16 cellular contexts compared by ENCODE assay signal in genomic region chr1:25546193-25546592, GRCh38. TPM values are rescaled to one million over a fixed set of nuclear protein-coding genes. Genes with fewer than 3 reads are reported as not detected.
DNase-seq lines count a peak whose midpoint lies in the region; ATAC-seq, FAIRE-seq and TF ChIP-seq lines count a peak whose summit lies in the region.
"Had no signal": no experiment of that assay in that cellular context is flagged by ENCODE, and none has a peak within 500 bp of the region (broad histone marks: within the 10 kb centered on the region; RNA-seq: fewer than 3 reads in every experiment).

No MANE protein-coding gene starts in this region.

- H3K79me2 ChIP-seq in GM12878 (ENCODE audit: control insufficient read depth, insufficient read depth, low read length) = peaks cover 31% of the 10 kb centered on the region

- no peak for TF ChIP-seq EP300 in GM12878 (IDR thresholded peaks at IDR 0.05; ENCODE audit: borderline replicate concordance in 1 of 2, control insufficient read depth in 1 of 2, low read depth in 2 of 2, low read length in 2 of 2)

- POLR2A ChIA-PET in CD4-positive, alpha-beta T cell (lab: Charles Lee) = interaction anchor here (1.1 to 11.0 kb wide), 3 partner anchors 10 to 26 kb away, joined by 7 to 193 read pairs (median 10); no protein-coding TSS in a partner anchor
- POLR2A ChIA-PET in HEK293 (lab: Yijun Ruan, JAX) = interaction anchor here (0.8 kb wide), 1 partner anchor 26 kb away, joined by 3 read pairs; no protein-coding TSS in a partner anchor
- POLR2A ChIA-PET in GM12878 (lab: Charles Lee) = no interaction called here

- CTCF ChIA-PET in CD4-positive, alpha-beta T cell (lab: Charles Lee) = interaction anchor here (0.6 to 0.7 kb wide), 2 partner anchors 34 to 228 kb away, joined by 3 read pairs; no protein-coding TSS in a partner anchor
- CTCF ChIA-PET in HEK293 (lab: Yijun Ruan, JAX) (interaction anchor here (0.6 to 1.5 kb wide), 3 partner anchors 25 to 26 kb away, joined by 3 to 4 read pairs (median 4); no protein-coding TSS in a partner anchor), GM12878 (lab: Yijun Ruan, JAX) (interaction anchor here (0.9 to 2.1 kb wide), 3 partner anchors 8 to 95 kb away, joined by 3 to 10 read pairs (median 6); no protein-coding TSS in a partner anchor)

- H2AFZ ChIP-seq in GM12878 (ENCODE audit: control insufficient read depth, low read depth, low read length) = no peak overlapping the region

- TF ChIP-seq CTCF in CD4-positive, alpha-beta T cell (IDR thresholded peaks at IDR 0.05) = no peak
- no peak for TF ChIP-seq CTCF in HEK293 (tag by site-specific recombination; IDR thresholded peaks at IDR 0.05)
- no peak for TF ChIP-seq CTCF in GM12878 (IDR thresholded peaks at IDR 0.05 in 2 of 3, conservative IDR thresholded peaks at IDR 0.05 in 1 of 3; ENCODE audit: control insufficient read depth in 2 of 3, extremely low read depth in 1 of 3, insufficient read depth in 1 of 3, low read depth in 3 of 3, low read length in 3 of 3)
- no peak for TF ChIP-seq CTCF in psoas muscle (IDR thresholded peaks at IDR 0.05)

- 0 out of 2 replicates have a peak overlapping the region, but pooled peaks have one; percentile 31 for H3K4me2 ChIP-seq in GM12878 (ENCODE audit: control insufficient read depth, insufficient read depth)

- H3K4me1 ChIP-seq in HEK293 (ENCODE audit: control insufficient read depth, insufficient read depth, low read length) (peaks cover 8% of the 10 kb centered on the region; the same call in 1 of the 2 replicates), GM12878 (ENCODE audit: control insufficient read depth, insufficient read depth, low read length) (peaks cover 56% of the 10 kb centered on the region), psoas muscle (peaks cover 56% of the 10 kb centered on the region)

- H3K4me3 ChIP-seq in HEK293 (ENCODE audit: low read depth, low read length) (no peak overlapping the region), GM12878 (no peak overlapping the region), psoas muscle (no peak overlapping the region)

- FAIRE-seq in GM12878 (lab: Jason Lieb, UNC) = no peak
- FAIRE-seq: H1, RCC 7860 had no signal

- WGBS in GM12878 (ENCODE audit: insufficient coverage, insufficient replicate concordance, low lambda C conversion rate, missing lambda C conversion rate) = 47% methylated on average over 1 of the region's 1 CpG
- WGBS in psoas muscle, 3 donors = 85 to 94% (median 88%) methylated on average over 1 of the region's 1 CpG

- TF ChIP-seq POLR2A in GM12878 (IDR thresholded peaks at IDR 0.05; ENCODE audit: low read depth, low read length) = no peak

- H3K9me3 Mint-ChIP-seq in CD4-positive, alpha-beta T cell = no peaks in the 10 kb centered on the region

- peak overlapping the region; percentile 70 for H3K4me3 Mint-ChIP-seq in CD4-positive, alpha-beta T cell

- peak overlapping the region; percentile 87 for H3K27ac Mint-ChIP-seq in CD4-positive, alpha-beta T cell

- no peaks in the 10 kb centered on the region for H4K20me1 ChIP-seq in GM12878 (ENCODE audit: control insufficient read depth, insufficient read depth)

- H3K27ac ChIP-seq in CD4-positive, alpha-beta T cell (ENCODE audit: low read depth, low read length) = peak overlapping the region; percentile 60
- H3K27ac ChIP-seq in HEK293 (ENCODE audit: extremely low read depth, low read depth, low read length) (no peak overlapping the region), GM12878 (ENCODE audit: control insufficient read depth, insufficient read depth) (no peak overlapping the region), psoas muscle (peak overlapping the region; percentile 38)

- no peaks in the 10 kb centered on the region for H3K27me3 ChIP-seq in CD4-positive, alpha-beta T cell (ENCODE audit: control insufficient read depth, insufficient read depth, low read length)
- H3K27me3 ChIP-seq in GM12878 (replicated peaks in 1 of 2; ENCODE audit: control insufficient read depth in 2 of 2, insufficient read depth in 2 of 2, low read length in 1 of 2) = no peaks in the 10 kb centered on the region; a peak in 1 of 4 replicates
- no peaks in the 10 kb centered on the region for H3K27me3 ChIP-seq in psoas muscle (ENCODE audit: insufficient read depth in 3 of 3, low read length in 2 of 3)

- peaks cover 12% of the 10 kb centered on the region for H3K36me3 Mint-ChIP-seq in CD4-positive, alpha-beta T cell (ENCODE audit: low read depth)

- ATAC-seq in CD4-positive, alpha-beta T cell (ENCODE audit: poor library complexity) = no peak
- ATAC-seq in GM12878 (no peak), psoas muscle (no peak)

- no peaks in the 10 kb centered on the region for H3K9me3 ChIP-seq in CD4-positive, alpha-beta T cell (ENCODE audit: control insufficient read depth, low read length)
- H3K9me3 ChIP-seq in HEK293 (ENCODE audit: control insufficient read depth, insufficient read depth, low read depth, low read length) (no peaks in the 10 kb centered on the region), GM12878 (replicated peaks; ENCODE audit: control insufficient read depth, insufficient read depth, low read length) (no peaks in the 10 kb centered on the region; the same call in 2 of the 3 replicates), psoas muscle (no peaks in the 10 kb centered on the region)

- SMC1A ChIA-PET in GM12878 (lab: Charles Lee; ENCODE audit: uncharacterized antibody, unreplicated experiment) = no interaction called here

- no peak for TF ChIP-seq RAD21 in GM12878 (IDR thresholded peaks at IDR 0.05; ENCODE audit: insufficient read depth, low read depth, low read length)

- RAD21 ChIA-PET in GM12878 (lab: Charles Lee; ENCODE audit: unreplicated experiment) = interaction anchor here (1.1 kb wide), 1 partner anchor 9 kb away, joined by 3 read pairs; no protein-coding TSS in a partner anchor

- H3K36me3 ChIP-seq in HEK293 (ENCODE audit: control insufficient read depth in 2 of 2, insufficient read depth in 1 of 2, low read length in 2 of 2) (no peaks in the 10 kb centered on the region), GM12878 (ENCODE audit: control insufficient read depth in 2 of 2, insufficient read depth in 2 of 2, low read length in 1 of 2) (no peaks in the 10 kb centered on the region), psoas muscle (ENCODE audit: insufficient read depth in 1 of 2, low read depth in 1 of 2) (no peaks in the 10 kb centered on the region)

- no peak overlapping the region for H3K9ac ChIP-seq in GM12878 (ENCODE audit: control insufficient read depth, insufficient read depth, low read length)

- no peaks in the 10 kb centered on the region for H3K27me3 Mint-ChIP-seq in CD4-positive, alpha-beta T cell

- no TSS peak for BruUV-seq in GM12878 (replicated peaks; lab: Mats Ljungman, UMichigan)

- H3K4me1 Mint-ChIP-seq in CD4-positive, alpha-beta T cell (ENCODE audit: low read depth) = peaks cover 73% of the 10 kb centered on the region

- in situ Hi-C loops in GM12878 (cut with MboI) = no loop called here

- no peak for DNase-seq in CD4-positive, alpha-beta T cell
- DNase-seq in GM12878 (ENCODE audit: low read depth, low spot score) = no peak
- no peak for DNase-seq in psoas muscle
- DNase-seq in GOT3 (lab: John Stamatoyannopoulos, UW) = no peak
- no peak for DNase-seq in SW 1271 (lab: John Stamatoyannopoulos, UW)
- DNase-seq in stimulated activated CD4-positive, alpha-beta T cell treated with anti-CD3 and anti-CD28 coated beads, Interleukin-2, amount 100 ng/mL, for 48 hours = no peak
- DNase-seq: DND-41, GDM1, Kasumi-1, NCI-H1417, NCI-H2029, NCI-H2171 treated with DMSO at 0.1 percent for 48 hours, SIG-M5 had no signal

- intact Hi-C loops in CD4-positive, alpha-beta T cell (cut with DNase I, micrococcal nuclease) = no loop called here
- intact Hi-C loops in GM12878 (cut with micrococcal nuclease; ENCODE audit: unreplicated experiment) = loop anchor here (5.0 kb wide), 1 partner anchor 131 kb away; no protein-coding TSS in a partner anchor
- intact Hi-C loops in psoas muscle (cut with DNase I) = loop anchor here in 1 of 2 donors (5.0 kb wide), 1 partner anchor 251 kb away; no protein-coding TSS in a partner anchor

TF ChIP-seq in HEK293, 187 proteins besides CTCF, POLR2A, EP300 and RAD21:
- no peak for TF ChIP-seq ZNF501 (tag by site-specific recombination; IDR thresholded peaks at IDR 0.05)
- 0 out of 2 replicates have a peak, but pooled peaks have one; percentile 31 for TF ChIP-seq ZNF768 (tag by site-specific recombination; IDR thresholded peaks at IDR 0.05)

RNA-seq across cellular contexts. Expression of gene LDLRAP1, which starts 2.8 kb away (rescaled TPM):
- 10 to 100 TPM; 70.5 to 73.5 TPM for total RNA-seq in CD4-positive, alpha-beta T cell
- total RNA-seq in GM12878 (2013; cell fraction: nucleolus; rRNA removed) = 14.1 and 14.8 TPM in 2 replicates
- total RNA-seq in GM12878 (2014; rRNA removed) (14.4 and 18.0 TPM in 2 replicates), GM12878 (2014; rRNA removed; fragmentation: Illumina TruSeq; extraction: Trizol) (13.6 and 21.1 TPM in 2 replicates), GM12878 (2021) (32.5 and 37.6 TPM in 2 replicates), psoas muscle (10 to 100 TPM; 10.1 to 12.9 (median 10.9) TPM)
- polyA plus RNA-seq in GM12878 (2011; ENCODE audit: low read depth) = 3.4 TPM
- polyA plus RNA-seq in GM12878 (2011; rRNA removed) (9.5 and 13.9 TPM in 2 replicates), GM12878 (2014; fragmentation: Illumina TruSeq; extraction: Trizol) (16.6 and 23.0 TPM in 2 replicates), GM12878 (2014; fragmentation: Nextera tagmentation; extraction: Ambion mirVana) (1 to 10 TPM in 1 of 2 experiments, under 1 TPM in 1; 0.43 to 3.0 TPM), GM12878 (2014; rRNA removed) (25.8 and 31.6 TPM in 2 replicates), GM12878 (2016; fragmentation: Nextera tagmentation; extraction: Ambion mirVana) (10 to 100 TPM; 27.7 to 33.8 TPM), psoas muscle (10 to 100 TPM in 1 of 3 donors, 1 to 10 TPM in 2; 5.6 to 10.5 (median 6.7) TPM)
- polyA plus RNA-seq in GM12878 (2011; cell fraction: cytosol; rRNA removed) = 18.8 and 20.3 TPM in 2 replicates
- 46.2 and 46.4 TPM in 2 replicates for polyA plus RNA-seq in GM12878 (2011; cell fraction: nucleus; rRNA removed)
- 8.5 and 9.9 TPM in 2 replicates for polyA plus RNA-seq in GM12878 (2012)
- polyA minus RNA-seq in GM12878 (2011; rRNA and poly(A)+ RNA removed) = 10.7 and 14.4 TPM in 2 replicates
- polyA minus RNA-seq in GM12878 (2011; cell fraction: cytosol; rRNA and poly(A)+ RNA removed) = 4.7 and 9.9 TPM in 2 replicates
- 6.2 and 12.9 TPM in 2 replicates for polyA minus RNA-seq in GM12878 (2011; cell fraction: nucleus; rRNA and poly(A)+ RNA removed)

Comparison
In these comparisons a context has a peak if more than half of its experiments do, and no peak if none do; other contexts are left out.
1. H3K27ac ChIP-seq: peak in CD4-positive, alpha-beta T cell (single experiment) and psoas muscle (single experiment); none in HEK293 (single experiment) and GM12878 (single experiment).